Comparison of ENCODE assay signal across 23 cellular contexts in the genomic region with DNA sequence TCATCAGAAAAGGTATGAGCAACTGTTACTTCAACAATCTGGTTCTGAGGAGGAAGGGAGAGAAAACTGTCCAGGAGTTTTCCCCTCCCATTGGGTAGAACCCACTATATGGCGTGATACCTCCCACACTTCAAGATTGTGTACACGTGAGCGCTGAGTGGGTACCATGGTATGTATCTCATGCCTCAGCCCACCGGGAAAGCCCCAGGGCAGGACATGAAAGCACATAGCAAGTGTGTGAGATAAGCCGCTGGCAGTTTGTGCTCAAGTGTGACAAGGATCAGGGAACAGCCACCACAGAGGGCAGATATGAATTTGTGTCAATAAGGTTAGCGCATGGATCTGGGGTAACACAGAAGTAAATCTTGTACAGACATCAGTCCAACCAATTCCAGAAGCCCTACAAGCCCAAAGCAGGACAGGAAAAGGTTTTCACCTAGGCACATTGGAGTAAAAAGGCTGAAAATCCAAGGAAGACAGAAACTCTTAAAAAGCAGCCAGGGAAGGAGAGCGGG.
"Had no signal": no experiment of that assay in that cellular context is flagged by ENCODE, and none has a peak within 500 bp of the region (broad histone marks: within the 10 kb centered on the region; RNA-seq: fewer than 3 reads in every experiment).

No MANE protein-coding gene starts in this region.

- H3K36me3 Mint-ChIP-seq: activated naive CD4-positive, alpha-beta T cell treated with anti-CD3 and anti-CD28 coated beads, Interleukin-2, amount 10 ng/mL, durations not matched to agents 7 days and 5 days had no signal

- H3K27ac ChIP-seq: epithelial cell of prostate, foreskin keratinocyte, spleen, tibial nerve had no signal

- H3K27me3 ChIP-seq: foreskin keratinocyte, spleen, tibial nerve had no signal

- H3K4me3 ChIP-seq: spleen, tibial nerve had no signal

- H3K27ac Mint-ChIP-seq: activated CD4-positive, alpha-beta memory T cell treated with anti-CD3 and anti-CD28 coated beads, Interleukin-2, amount 10 ng/mL, durations not matched to agents 7 days and 5 days; activated naive CD4-positive, alpha-beta T cell treated with anti-CD3 and anti-CD28 coated beads, Interleukin-2, amount 10 ng/mL, durations not matched to agents 7 days and 5 days; activated naive CD8-positive, alpha-beta T cell treated with anti-CD3 and anti-CD28 coated beads, Interleukin-2, amount 50 U/mL, for 24 hours; activated T-helper 17 cell treated with anti-CD3 and anti-CD28 coated beads, Interleukin-2, amount 50 U/mL, for 72 hours; brain; endodermal cell; T-helper 1 cell treated with Interleukin-12 subunit alpha and Interleukin-12 subunit beta and Interleukin-4 antibody, amounts not matched to agents 30 μg/mL and 1 μg/mL, for 36 hours had no signal

- ATAC-seq: activated naive CD8-positive, alpha-beta T cell treated with anti-CD3 and anti-CD28 coated beads, Interleukin-2, amount 50 U/mL, for 24 hours; activated T-helper 17 cell treated with anti-CD3 and anti-CD28 coated beads, Interleukin-2, amount 50 U/mL, for 72 hours; foreskin keratinocyte; left colon had no signal

- H3K4me1 ChIP-seq: foreskin keratinocyte, spleen, tibial nerve had no signal

- H3K27me3 Mint-ChIP-seq: activated naive CD8-positive, alpha-beta T cell treated with anti-CD3 and anti-CD28 coated beads, Interleukin-2, amount 50 U/mL, for 24 hours; activated T-helper 17 cell treated with anti-CD3 and anti-CD28 coated beads, Interleukin-2, amount 50 U/mL, for 72 hours had no signal

- H3K9me3 ChIP-seq: spleen, tibial nerve had no signal

- H3K9me3 Mint-ChIP-seq: activated CD4-positive, alpha-beta memory T cell treated with anti-CD3 and anti-CD28 coated beads, Interleukin-2, amount 10 ng/mL, durations not matched to agents 7 days and 5 days; activated naive CD4-positive, alpha-beta T cell treated with anti-CD3 and anti-CD28 coated beads, Interleukin-2, amount 10 ng/mL, durations not matched to agents 7 days and 5 days; activated T-helper 17 cell treated with anti-CD3 and anti-CD28 coated beads, Interleukin-2, amount 50 U/mL, for 72 hours; endodermal cell; T-helper 1 cell treated with Interleukin-12 subunit alpha and Interleukin-12 subunit beta and Interleukin-4 antibody, amounts not matched to agents 30 μg/mL and 1 μg/mL, for 36 hours had no signal

- H3K4me3 Mint-ChIP-seq: activated CD4-positive, alpha-beta memory T cell treated with anti-CD3 and anti-CD28 coated beads, Interleukin-2, amount 10 ng/mL, durations not matched to agents 7 days and 5 days; activated naive CD4-positive, alpha-beta T cell treated with anti-CD3 and anti-CD28 coated beads, Interleukin-2, amount 10 ng/mL, durations not matched to agents 7 days and 5 days; activated naive CD8-positive, alpha-beta T cell treated with anti-CD3 and anti-CD28 coated beads, Interleukin-2, amount 50 U/mL, for 24 hours; activated T-helper 17 cell treated with anti-CD3 and anti-CD28 coated beads, Interleukin-2, amount 50 U/mL, for 72 hours; brain; endodermal cell; T-helper 1 cell treated with Interleukin-12 subunit alpha and Interleukin-12 subunit beta and Interleukin-4 antibody, amounts not matched to agents 30 μg/mL and 1 μg/mL, for 36 hours had no signal

- H3K36me3 ChIP-seq: spleen had no signal

- FAIRE-seq: colon, islet of Langerhans had no signal

- DNase-seq: activated CD4-positive, alpha-beta memory T cell treated with anti-CD3 and anti-CD28 coated beads, Interleukin-2, amount 10 ng/mL, durations not matched to agents 7 days and 5 days; activated CD4-positive, alpha-beta T cell treated with anti-CD3 and anti-CD28 coated beads for 48 hours; activated CD4-positive, CD25-positive, alpha-beta regulatory T cell; activated naive CD4-positive, alpha-beta T cell treated with anti-CD3 and anti-CD28 coated beads, Interleukin-2, amount 10 ng/mL, durations not matched to agents 7 days and 5 days; activated naive CD8-positive, alpha-beta T cell treated with anti-CD3 and anti-CD28 coated beads, Interleukin-2, amount 50 U/mL, for 24 hours; activated T-cell treated with anti-CD3 and anti-CD28 coated beads, Interleukin-2, amount 50 U/mL, for 1 hour; anterior cingulate cortex; central memory CD4-positive, alpha-beta T cell; endodermal cell; foreskin keratinocyte; hippocampal formation; left colon; occipital lobe; retina; spleen; stimulated activated naive CD4-positive, alpha-beta T cell treated with Interleukin-2 at 50 U/mL for 16 hours had no signal

- H3K4me1 Mint-ChIP-seq: activated CD4-positive, alpha-beta memory T cell treated with anti-CD3 and anti-CD28 coated beads, Interleukin-2, amount 10 ng/mL, durations not matched to agents 7 days and 5 days; activated naive CD8-positive, alpha-beta T cell treated with anti-CD3 and anti-CD28 coated beads, Interleukin-2, amount 50 U/mL, for 24 hours; activated T-helper 17 cell treated with anti-CD3 and anti-CD28 coated beads, Interleukin-2, amount 50 U/mL, for 72 hours; brain; endodermal cell had no signal
